In genomic region chr3:15356186-15356585, GRCh38 we compare ENCODE assay signal across 13 cellular contexts. TPM values are rescaled to one million over a fixed set of nuclear protein-coding genes. Genes with fewer than 3 reads are reported as not detected.
DNase-seq lines count a peak whose midpoint lies in the region; ATAC-seq and TF ChIP-seq lines count a peak whose summit lies in the region.
"Had no signal": no experiment of that assay in that cellular context is flagged by ENCODE, and none has a peak within 500 bp of the region (broad histone marks: within the 10 kb centered on the region; RNA-seq: fewer than 3 reads in every experiment).

No MANE protein-coding gene starts in this region.

- no peaks in the 10 kb centered on the region; the same call in 1 of the 2 replicates for H3K4me1 ChIP-seq in H9 (ENCODE audit: insufficient read depth, low read length)
- peaks cover 19 to 36% of the 10 kb centered on the region in 2 donors for H3K4me1 ChIP-seq in naive thymus-derived CD4-positive, alpha-beta T cell (ENCODE audit: control insufficient read depth in 2 of 2, insufficient read depth in 2 of 2, low read length in 2 of 2)

- peak; percentile 38 for DNase-seq in CD1c-positive myeloid dendritic cell (ENCODE audit: extremely low spot score)
- DNase-seq in H9, result no peak
- DNase-seq in amniotic epithelial cell (ENCODE audit: low read depth), result peak; percentile 68
- DNase-seq in naive thymus-derived CD4-positive, alpha-beta T cell, result no peak
- DNase-seq in glutamatergic neuron, result no peak
- DNase-seq: COR-L47; GM23248; NCI-H1436; stimulated activated naive CD4-positive, alpha-beta T cell treated with Interleukin-2 at 50 U/mL for 16 hours; T-helper 9 cell had no signal

- H2BK12ac ChIP-seq in H9 (ENCODE audit: insufficient read length, low read depth, low read length), result no peak overlapping the region

- H3K27me3 ChIP-seq in H9 (ENCODE audit: insufficient read depth, low read length), result no peaks in the 10 kb centered on the region
- no peaks in the 10 kb centered on the region for H3K27me3 ChIP-seq in naive thymus-derived CD4-positive, alpha-beta T cell (ENCODE audit: control insufficient read depth in 2 of 2, insufficient read depth in 2 of 2, low read length in 2 of 2)

- TF ChIP-seq CTCF in H9 (conservative IDR thresholded peaks at IDR 0.05) (no peak), glutamatergic neuron (IDR thresholded peaks at IDR 0.05; ENCODE audit: partially characterized antibody, unreplicated experiment) (no peak)

- H3K9ac ChIP-seq in H9 (ENCODE audit: extremely low read depth, insufficient read length, low read length), result no peak overlapping the region
- H3K9ac ChIP-seq: GM23248 had no signal

- H3K23me2 ChIP-seq in H9 (ENCODE audit: insufficient read length, low read depth, low read length, poor library complexity, severe bottlenecking), result no peaks in the 10 kb centered on the region

- no peak overlapping the region for H3T11ph ChIP-seq in H9 (ENCODE audit: low read length)

- H3K27me3 Mint-ChIP-seq in H9 (ENCODE audit: low read depth), result peaks cover 6% of the 10 kb centered on the region
- no peaks in the 10 kb centered on the region for H3K27me3 Mint-ChIP-seq in naive thymus-derived CD4-positive, alpha-beta T cell
- peaks cover 5% of the 10 kb centered on the region for H3K27me3 Mint-ChIP-seq in glutamatergic neuron (ENCODE audit: unreplicated experiment)

- no peaks in the 10 kb centered on the region for H3K36me3 ChIP-seq in naive thymus-derived CD4-positive, alpha-beta T cell (ENCODE audit: control insufficient read depth in 2 of 3, insufficient read depth in 3 of 3, low read length in 3 of 3)

- no peak overlapping the region for H3K56ac ChIP-seq in H9 (ENCODE audit: insufficient read length, low read depth, low read length)

- no peaks in the 10 kb centered on the region for H3K79me1 ChIP-seq in H9 (ENCODE audit: insufficient read depth, low read depth, low read length, poor library complexity, severe bottlenecking)

- H3K36me3 Mint-ChIP-seq in H9 (ENCODE audit: insufficient read depth in 1 of 3, low read depth in 3 of 3) (peaks cover 0 to 7% (median 5%) of the 10 kb centered on the region in 3 experiments; a peak in 3 of 7 replicates), glutamatergic neuron (ENCODE audit: unreplicated experiment) (no peaks in the 10 kb centered on the region)
- peaks cover 0 to 19% (median 4%) of the 10 kb centered on the region in 5 donors for H3K36me3 Mint-ChIP-seq in naive thymus-derived CD4-positive, alpha-beta T cell

- no peak overlapping the region; a peak in 1 of 5 replicates for H3K4me3 Mint-ChIP-seq in H9
- peak overlapping the region; percentile 67 to 88 (median 76) for H3K4me3 Mint-ChIP-seq in naive thymus-derived CD4-positive, alpha-beta T cell
- H3K4me3 Mint-ChIP-seq in glutamatergic neuron (ENCODE audit: unreplicated experiment), result no peak overlapping the region

- no peak overlapping the region for H2BK15ac ChIP-seq in H9 (ENCODE audit: low read depth, low read length)

- H3K18ac ChIP-seq in H9 (ENCODE audit: insufficient read length, low read depth, low read length), result no peak overlapping the region

- CTCF ChIA-PET in naive thymus-derived CD4-positive, alpha-beta T cell (lab: Charles Lee), result interaction anchor here (1.1 to 1.6 kb wide), 2 partner anchors 24 to 61 kb away, joined by 4 to 5 read pairs; partner anchors contain the start of gene SH3BP5

- H3K23ac ChIP-seq in H9 (ENCODE audit: insufficient read length, low read depth, low read length), result no peak overlapping the region

- H3K4me2 ChIP-seq in H9 (ENCODE audit: insufficient read depth, insufficient read length, low read length), result no peak overlapping the region

- H4K20me1 ChIP-seq in H9 (ENCODE audit: control insufficient read depth, insufficient read depth, insufficient read length), result no peaks in the 10 kb centered on the region

- H3K27ac ChIP-seq in H9 (ENCODE audit: insufficient read length, low read depth, low read length), result no peak overlapping the region
- H3K27ac ChIP-seq in naive thymus-derived CD4-positive, alpha-beta T cell (ENCODE audit: low read depth, low read length), result peak overlapping the region; percentile 67
- H3K27ac ChIP-seq: GM23248 had no signal

- H2AFZ ChIP-seq in H9 (ENCODE audit: low read length), result no peak overlapping the region
- H2AFZ ChIP-seq: GM23248 had no signal

- no peak overlapping the region for H4K8ac ChIP-seq in H9 (replicated peaks; ENCODE audit: insufficient read length, low read depth, low read length)

- peaks cover 5 to 13% of the 10 kb centered on the region in 2 experiments for H3K9me3 Mint-ChIP-seq in H9
- peaks cover 0 to 12% (median 5%) of the 10 kb centered on the region in 11 donors for H3K9me3 Mint-ChIP-seq in naive thymus-derived CD4-positive, alpha-beta T cell
- no peaks in the 10 kb centered on the region for H3K9me3 Mint-ChIP-seq in glutamatergic neuron (ENCODE audit: unreplicated experiment)

- no peaks in the 10 kb centered on the region for H3K9me3 ChIP-seq in H9 (ENCODE audit: control insufficient read depth, low read depth, low read length)
- H3K9me3 ChIP-seq in naive thymus-derived CD4-positive, alpha-beta T cell (ENCODE audit: control insufficient read depth in 2 of 3, low read length in 3 of 3), result peaks cover 0 to 8% (median 3%) of the 10 kb centered on the region in 3 experiments

- no peak overlapping the region for H2BK20ac ChIP-seq in H9 (ENCODE audit: low read depth, low read length, poor library complexity, severe bottlenecking)

- no peak overlapping the region for H4K91ac ChIP-seq in H9 (ENCODE audit: insufficient read length, low read depth, low read length)

- peak overlapping the region; percentile 40 for H3K4me3 ChIP-seq in naive thymus-derived CD4-positive, alpha-beta T cell (ENCODE audit: low read length)
- H3K4me3 ChIP-seq: GM23248 had no signal

- no peak overlapping the region for H2AK5ac ChIP-seq in H9 (ENCODE audit: insufficient read length, low read length)

- H2BK120ac ChIP-seq in H9 (ENCODE audit: low read depth, low read length, poor library complexity, severe bottlenecking), result no peak overlapping the region

- intact Hi-C loops in naive thymus-derived CD4-positive, alpha-beta T cell (cut with micrococcal nuclease), result loop anchor here (1.0 to 2.0 kb wide), 7 partner anchors 9 to 85 kb away; partner anchors contain the start of gene SH3BP5 (in 2 of the 2)

- no peak overlapping the region for H3K14ac ChIP-seq in H9 (ENCODE audit: insufficient read depth, low read length)

- no peak overlapping the region for H2BK5ac ChIP-seq in H9 (ENCODE audit: insufficient read length, low read length)

- H3K79me2 ChIP-seq in H9 (ENCODE audit: insufficient read depth, low read length), result no peaks in the 10 kb centered on the region

- POLR2A ChIA-PET in naive thymus-derived CD4-positive, alpha-beta T cell (lab: Charles Lee), result interaction anchor here (0.8 to 1.2 kb wide), 3 partner anchors 11 to 22 kb away, joined by 3 to 7 read pairs (median 5); no protein-coding TSS in a partner anchor

- H3K27ac Mint-ChIP-seq in H9 (peak overlapping the region; percentile 50 to 95 (median 63); a peak in 6 of 7 replicates), glutamatergic neuron (ENCODE audit: unreplicated experiment) (no peak overlapping the region)
- peak overlapping the region; percentile 87 to 99 (median 93) for H3K27ac Mint-ChIP-seq in naive thymus-derived CD4-positive, alpha-beta T cell

- ATAC-seq in naive thymus-derived CD4-positive, alpha-beta T cell, result no peak
- ATAC-seq in GM21723 (IDR thresholded peaks at IDR 0.05; ENCODE audit: unreplicated experiment), result no peak
- no peak for ATAC-seq in GM19328 (IDR thresholded peaks at IDR 0.05; ENCODE audit: unreplicated experiment)
- ATAC-seq in HG03159 (IDR thresholded peaks at IDR 0.05; ENCODE audit: unreplicated experiment), result no peak

- no peak overlapping the region for H4K5ac ChIP-seq in H9 (ENCODE audit: insufficient read length, low read depth, low read length)

- WGBS in H9 (ENCODE audit: extremely low coverage, insufficient read length, low lambda C conversion rate), result no CpG with 5 or more reads among the region's 2 CpGs

- H3K4me1 Mint-ChIP-seq in H9, result peaks cover 33 to 37% of the 10 kb centered on the region in 2 experiments
- peaks cover 28 to 53% (median 45%) of the 10 kb centered on the region in 7 donors for H3K4me1 Mint-ChIP-seq in naive thymus-derived CD4-positive, alpha-beta T cell
- no peaks in the 10 kb centered on the region for H3K4me1 Mint-ChIP-seq in glutamatergic neuron (ENCODE audit: low read depth, unreplicated experiment)

- H3K4ac ChIP-seq in H9 (ENCODE audit: low read depth, low read length), result no peak overlapping the region

RNA-seq across cellular contexts. Expression of gene SH3BP5, which starts 23.8 kb away (rescaled TPM):
- total RNA-seq in H9 (2021) (5.5 and 6.8 TPM in 2 replicates), glutamatergic neuron (ENCODE audit: unreplicated experiment) (25.3 TPM)
- 10 to 100 TPM; 18.5 to 64.7 (median 39.5) TPM for total RNA-seq in naive thymus-derived CD4-positive, alpha-beta T cell
- polyA plus RNA-seq in naive thymus-derived CD4-positive, alpha-beta T cell, result 10 to 100 TPM; 38.2 to 49.6 TPM

Comparison
In these comparisons a context has a peak if more than half of its experiments do, and no peak if none do; other contexts are left out.
1. DNase-seq: peak in CD1c-positive myeloid dendritic cell (single experiment) and amniotic epithelial cell (single experiment); none in H9 (single experiment), naive thymus-derived CD4-positive, alpha-beta T cell (0 of 9) and glutamatergic neuron (single experiment).
2. H3K4me3 Mint-ChIP-seq: peak in naive thymus-derived CD4-positive, alpha-beta T cell (10 of 10); none in H9 (0 of 2) and glutamatergic neuron (single experiment).